22 cellular contexts compared by ENCODE assay signal in the genomic region with DNA sequence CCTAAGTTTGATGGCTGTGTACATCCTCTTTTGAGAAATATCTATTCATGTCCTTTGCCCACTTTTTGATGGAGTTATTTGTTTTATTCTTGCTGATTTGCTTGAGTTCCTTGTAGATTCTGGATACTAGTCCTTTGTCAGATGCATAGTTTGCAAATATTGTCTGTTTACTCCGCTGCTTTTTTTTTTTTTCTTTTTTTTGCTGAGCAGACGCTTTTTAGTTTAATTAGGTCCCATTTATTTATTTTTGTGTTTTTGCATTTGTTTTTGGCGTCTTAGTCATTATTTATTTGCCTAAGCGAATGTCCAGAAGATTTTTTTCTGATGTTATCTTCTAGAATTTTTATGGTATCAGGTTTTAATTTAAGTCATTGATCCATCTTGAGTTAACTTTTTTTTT.
DNase-seq lines count a peak whose midpoint lies in the region; ATAC-seq, FAIRE-seq and TF ChIP-seq lines count a peak whose summit lies in the region.
"Had no signal": no experiment of that assay in that cellular context is flagged by ENCODE, and none has a peak within 500 bp of the region (broad histone marks: within the 10 kb centered on the region; RNA-seq: fewer than 3 reads in every experiment).

No MANE protein-coding gene starts in this region.

- dilution Hi-C loops in IMR-90 (cut with HindIII; ENCODE audit: low sequenced_read_pairs, unreplicated experiment) = no loop called here

- H3K14ac ChIP-seq in IMR-90 (replicated peaks; ENCODE audit: low read depth, low read length) (no peak overlapping the region), H1 (ENCODE audit: insufficient read length) (no peak overlapping the region)

- no peak overlapping the region for H2AK5ac ChIP-seq in IMR-90 (ENCODE audit: low read depth, low read length)
- no peak overlapping the region for H2AK5ac ChIP-seq in H1 (ENCODE audit: low read depth, low read length)

- H3K27ac ChIP-seq in HepG2 (ENCODE audit: extremely low read length, insufficient read depth, low read length) (no peak overlapping the region), right lobe of liver (no peak overlapping the region), IMR-90 (ENCODE audit: insufficient read depth, low read length) (no peak overlapping the region), H1 (ENCODE audit: low read depth, low read length) (no peak overlapping the region)
- H3K27ac ChIP-seq: 22Rv1, BLaER1 had no signal

- H3K79me1 ChIP-seq in IMR-90 (ENCODE audit: low read depth in 1 of 2, low read length in 2 of 2) (peaks cover 3 to 6% of the 10 kb centered on the region in 2 experiments; a peak in 2 of 4 replicates), H1 (ENCODE audit: low read depth, low read length) (no peaks in the 10 kb centered on the region)

- in situ Hi-C loops in HepG2 (cut with HindIII; ENCODE audit: extremely low pct_ligation_motif_present, low pct_unique_long_range_greater_than_20kb) = no loop called here
- in situ Hi-C loops in IMR-90 (cut with MboI; ENCODE audit: low sequenced_read_pairs) = no loop called here

- H3K23ac ChIP-seq in IMR-90 (ENCODE audit: low read depth, low read length) (no peak overlapping the region), H1 (ENCODE audit: insufficient read length) (no peak overlapping the region)

- no peak overlapping the region for H2AK9ac ChIP-seq in IMR-90 (replicated peaks; ENCODE audit: low read depth, low read length, poor library complexity)

- no peak overlapping the region for H2BK20ac ChIP-seq in IMR-90 (ENCODE audit: low read depth, low read length)
- no peak overlapping the region for H2BK20ac ChIP-seq in H1 (ENCODE audit: low read length)

- H4K91ac ChIP-seq in IMR-90 (ENCODE audit: insufficient read depth, low read depth, low read length) (no peak overlapping the region), H1 (replicated peaks; ENCODE audit: insufficient read length, low read length) (no peak overlapping the region)

- H3K79me2 ChIP-seq in HepG2 (ENCODE audit: insufficient read depth, low read length) (no peaks in the 10 kb centered on the region), H1 (ENCODE audit: control insufficient read depth in 1 of 2, insufficient read depth in 2 of 2, low read length in 2 of 2) (peaks cover 0 to 5% of the 10 kb centered on the region in 2 experiments; a peak in 2 of 4 replicates)

- H3K9me3 ChIP-seq in HepG2 (ENCODE audit: low read length) (no peaks in the 10 kb centered on the region), right lobe of liver (no peaks in the 10 kb centered on the region), IMR-90 (ENCODE audit: control insufficient read depth, insufficient read depth, low read length) (no peaks in the 10 kb centered on the region), H1 (ENCODE audit: insufficient read depth in 2 of 2, low read depth in 1 of 2, low read length in 1 of 2) (no peaks in the 10 kb centered on the region)
- H3K9me3 ChIP-seq: BE2C, BLaER1, Caco-2 had no signal

- no peaks in the 10 kb centered on the region for H3K27me3 ChIP-seq in HepG2 (ENCODE audit: control insufficient read depth in 1 of 2, insufficient read depth in 2 of 2, low read length in 2 of 2)
- no peaks in the 10 kb centered on the region for H3K27me3 ChIP-seq in right lobe of liver
- H3K27me3 ChIP-seq in IMR-90 (ENCODE audit: control insufficient read depth, insufficient read depth, low read length) = no peaks in the 10 kb centered on the region
- H3K27me3 ChIP-seq in H1 (replicated peaks in 1 of 4; ENCODE audit: control insufficient read depth in 3 of 4, extremely low read depth in 1 of 4, insufficient read depth in 3 of 4, low read length in 3 of 4) = no peaks in the 10 kb centered on the region
- H3K27me3 ChIP-seq: BE2C, BLaER1 had no signal

- H3K9me1 ChIP-seq in IMR-90 (ENCODE audit: insufficient read depth, low read length) = no peaks in the 10 kb centered on the region

- TF ChIP-seq POLR2A in HepG2 (IDR thresholded peaks at IDR 0.05; ENCODE audit: insufficient read depth in 1 of 2, low read depth in 2 of 2, low read length in 2 of 2) (no peak), right lobe of liver (IDR thresholded peaks at IDR 0.05) (no peak), IMR-90 (IDR thresholded peaks at IDR 0.05; ENCODE audit: low read depth, low read length) (no peak), H1 (IDR thresholded peaks at IDR 0.05; ENCODE audit: control extremely low read depth in 1 of 2, low read depth in 2 of 2, low read length in 2 of 2) (no peak)

- H4K8ac ChIP-seq in IMR-90 (ENCODE audit: low read depth in 2 of 2, low read length in 2 of 2) (no peak overlapping the region), H1 (ENCODE audit: extremely low read depth, insufficient read depth, low read length) (no peak overlapping the region)

- H3K4me1 ChIP-seq in HepG2 (ENCODE audit: insufficient read depth, low read length) = peaks cover 20% of the 10 kb centered on the region
- H3K4me1 ChIP-seq in right lobe of liver = no peaks in the 10 kb centered on the region
- H3K4me1 ChIP-seq in IMR-90 (ENCODE audit: control insufficient read depth, insufficient read depth, low read length) = no peaks in the 10 kb centered on the region
- H3K4me1 ChIP-seq in H1 (replicated peaks in 1 of 4; ENCODE audit: control insufficient read depth in 3 of 4, insufficient read depth in 4 of 4, low read length in 3 of 4) = peaks cover 0 to 5% (median 1%) of the 10 kb centered on the region in 4 experiments; a peak in 2 of 7 replicates
- H3K4me1 ChIP-seq: BE2C, BLaER1, Caco-2 had no signal

- intact Hi-C loops in HepG2 (cut with micrococcal nuclease; ENCODE audit: unreplicated experiment) = no loop called here
- intact Hi-C loops in right lobe of liver (cut with DNase I) = no loop called here
- intact Hi-C loops in IMR-90 (cut with micrococcal nuclease) = no loop called here

- BruUV-seq in HepG2 (replicated peaks; lab: Mats Ljungman, UMichigan) (no TSS peak), IMR-90 (replicated peaks; lab: Mats Ljungman, UMichigan) (no TSS peak)

- POLR2A ChIA-PET in HepG2 (lab: Yijun Ruan, JAX) = no interaction called here
- POLR2A ChIA-PET in IMR-90 (lab: Charles Lee; ENCODE audit: unreplicated experiment) = no interaction called here
- POLR2A ChIA-PET in H1 (lab: Charles Lee; ENCODE audit: partially characterized antibody) = no interaction called here

- TF ChIP-seq RAD21 in HepG2 (CRISPR knock-in tag; IDR thresholded peaks at IDR 0.05) (no peak), IMR-90 (IDR thresholded peaks at IDR 0.05; ENCODE audit: low read length) (no peak), H1 (IDR thresholded peaks at IDR 0.05 in 1 of 2, conservative IDR thresholded peaks at IDR 0.05 in 1 of 2; ENCODE audit: low read depth in 2 of 2, low read length in 2 of 2) (no peak)

- TF ChIP-seq CTCF in HepG2 (CRISPR knock-in tag; IDR thresholded peaks at IDR 0.05) = no peak
- no peak for TF ChIP-seq CTCF in right lobe of liver (IDR thresholded peaks at IDR 0.05)
- TF ChIP-seq CTCF in IMR-90 (conservative IDR thresholded peaks at IDR 0.05; ENCODE audit: low read depth, low read length) = no peak
- no peak for TF ChIP-seq CTCF in H1 (IDR thresholded peaks at IDR 0.05; ENCODE audit: control extremely low read depth in 1 of 3, insufficient read depth in 1 of 3, low read depth in 1 of 3, low read length in 3 of 3)

- H2BK120ac ChIP-seq in IMR-90 (ENCODE audit: low read depth, low read length) (no peak overlapping the region), H1 (replicated peaks; ENCODE audit: low read depth, low read length) (no peak overlapping the region)

- no peak overlapping the region for H3K4me2 ChIP-seq in HepG2 (ENCODE audit: low read depth, low read length)
- H3K4me2 ChIP-seq in IMR-90 (ENCODE audit: low read depth, low read length) = no peak overlapping the region
- no peak overlapping the region for H3K4me2 ChIP-seq in H1 (ENCODE audit: insufficient read depth in 1 of 2, low read depth in 2 of 2, low read length in 2 of 2)
- H3K4me2 ChIP-seq: BLaER1 had no signal

- no peak overlapping the region for H3K4me3 ChIP-seq in HepG2 (replicated peaks in 1 of 3; ENCODE audit: insufficient read depth in 1 of 3, low read depth in 2 of 3, low read length in 3 of 3)
- no peak overlapping the region for H3K4me3 ChIP-seq in right lobe of liver
- H3K4me3 ChIP-seq in IMR-90 (ENCODE audit: insufficient read depth, low read depth, low read length) = no peak overlapping the region
- no peak overlapping the region for H3K4me3 ChIP-seq in H1 (ENCODE audit: extremely low read depth in 1 of 4, insufficient read depth in 2 of 4, low read depth in 3 of 4, low read length in 4 of 4)
- H3K4me3 ChIP-seq: BLaER1 had no signal

- 95% methylated on average over 4 of the region's 4 CpGs for WGBS in HepG2 (ENCODE audit: low lambda C conversion rate)
- 85% methylated on average over 4 of the region's 4 CpGs for WGBS in right lobe of liver (ENCODE audit: insufficient coverage, low coverage, low lambda C conversion rate, missing lambda C conversion rate)
- WGBS in IMR-90 (ENCODE audit: extremely low coverage in 2 of 2, insufficient read length in 1 of 2), 2 experiments = 100% methylated on average over 1 of the region's 4 CpGs; no CpG with 5 or more reads in 1 of the 2 experiments
- 82% methylated on average over 4 of the region's 4 CpGs; no CpG with 5 or more reads in 1 of the 2 experiments for WGBS in H1 (ENCODE audit: extremely low coverage in 1 of 2, insufficient coverage in 1 of 2, insufficient read length in 1 of 2, insufficient replicate concordance in 2 of 2, low coverage in 1 of 2, low lambda C conversion rate in 2 of 2, missing lambda C conversion rate in 1 of 2), 2 experiments

- ATAC-seq in HepG2 (no peak), right lobe of liver (no peak), IMR-90 (ENCODE audit: low read depth) (no peak), HG03175 (IDR thresholded peaks at IDR 0.05; ENCODE audit: unreplicated experiment) (no peak)
- ATAC-seq: CD8-positive, alpha-beta T cell had no signal

- H3K4ac ChIP-seq in IMR-90 (ENCODE audit: low read depth, low read length) = no peak overlapping the region
- H3K4ac ChIP-seq in H1 (replicated peaks; ENCODE audit: insufficient read length, low read depth, low read length) = no peak overlapping the region

- H3K9ac ChIP-seq in HepG2 (ENCODE audit: insufficient read depth, low read depth, low read length) (no peak overlapping the region), IMR-90 (ENCODE audit: low read depth, low read length) (no peak overlapping the region), H1 (replicated peaks in 1 of 4; ENCODE audit: extremely low read depth in 1 of 4, low read depth in 3 of 4, low read length in 3 of 4) (no peak overlapping the region)
- H3K9ac ChIP-seq: BLaER1 had no signal

- no peak overlapping the region for H2BK15ac ChIP-seq in IMR-90 (ENCODE audit: low read depth, low read length)
- no peak overlapping the region for H2BK15ac ChIP-seq in H1 (ENCODE audit: low read length)

- H3K18ac ChIP-seq in IMR-90 (ENCODE audit: low read depth, low read length) = no peak overlapping the region
- H3K18ac ChIP-seq in H1 (ENCODE audit: extremely low read depth, low read length) = no peak overlapping the region

- no peak for DNase-seq in HepG2 (ENCODE audit: low spot score)
- DNase-seq in right lobe of liver = no peak
- no peak for DNase-seq in IMR-90
- DNase-seq in H1 (ENCODE audit: low read depth in 1 of 2, low spot score in 2 of 2) = no peak
- no peak for DNase-seq in NOMO-1 (lab: John Stamatoyannopoulos, UW; ENCODE audit: unreplicated experiment in 2 of 2)
- no peak for DNase-seq in SIG-M5 (lab: John Stamatoyannopoulos, UW)
- DNase-seq: ACHN; BE2C; C1 segment of cervical spinal cord; Caco-2; Calu3; CD4-positive, alpha-beta T cell; CD8-positive, alpha-beta T cell; DMS79 treated with DMSO at 0.1 percent for 48 hours; GF-D8 had no signal

- no peak overlapping the region for H4K5ac ChIP-seq in IMR-90 (ENCODE audit: low read depth, low read length)
- no peak overlapping the region for H4K5ac ChIP-seq in H1 (ENCODE audit: insufficient read length, low read depth, low read length)

- CTCF ChIA-PET in HepG2 (lab: Yijun Ruan, JAX; ENCODE audit: low intra/inter-chr PET ratio, low total read pairs) = no interaction called here
- CTCF ChIA-PET in IMR-90 (lab: Yijun Ruan, JAX) = no interaction called here
- CTCF ChIA-PET in H1 (lab: Charles Lee; ENCODE audit: partially characterized antibody) = no interaction called here

- H2AFZ ChIP-seq in HepG2 (ENCODE audit: low read length) (no peak overlapping the region), IMR-90 (replicated peaks; ENCODE audit: low read length, poor library complexity) (no peak overlapping the region), H1 (ENCODE audit: low read length) (no peak overlapping the region)

- H3K23me2 ChIP-seq in H1 (ENCODE audit: low read depth, low read length) = no peaks in the 10 kb centered on the region

- H3K56ac ChIP-seq in IMR-90 (ENCODE audit: extremely low read depth, insufficient read depth, low read length) = no peak overlapping the region
- no peak overlapping the region for H3K56ac ChIP-seq in H1 (replicated peaks; ENCODE audit: insufficient read length, low read depth, low read length)

- H2BK12ac ChIP-seq in H1 (ENCODE audit: low read depth, low read length) = no peak overlapping the region

- H2BK5ac ChIP-seq in IMR-90 (ENCODE audit: low read depth, low read length, poor library complexity, severe bottlenecking) (no peak overlapping the region), H1 (ENCODE audit: low read depth, low read length) (no peak overlapping the region)

- no peaks in the 10 kb centered on the region for H3K36me3 ChIP-seq in HepG2 (replicated peaks in 1 of 2; ENCODE audit: control insufficient read depth in 1 of 2, insufficient read depth in 2 of 2, low read length in 2 of 2)
- no peaks in the 10 kb centered on the region for H3K36me3 ChIP-seq in right lobe of liver
- H3K36me3 ChIP-seq in IMR-90 (ENCODE audit: control insufficient read depth, insufficient read depth, low read length) = no peaks in the 10 kb centered on the region
- H3K36me3 ChIP-seq in H1 (ENCODE audit: control insufficient read depth in 2 of 4, insufficient read depth in 4 of 4, low read length in 3 of 4) = no peaks in the 10 kb centered on the region
- H3K36me3 ChIP-seq: BE2C, BLaER1 had no signal

- no peaks in the 10 kb centered on the region for H4K20me1 ChIP-seq in HepG2 (ENCODE audit: insufficient read depth, low read length)
- no peaks in the 10 kb centered on the region; the same call in 1 of the 2 replicates for H4K20me1 ChIP-seq in IMR-90 (ENCODE audit: insufficient read depth, low read length)
- no peaks in the 10 kb centered on the region for H4K20me1 ChIP-seq in H1 (replicated peaks in 1 of 2; ENCODE audit: control insufficient read depth in 1 of 2, insufficient read depth in 2 of 2, low read length in 2 of 2)
- H4K20me1 ChIP-seq: BLaER1 had no signal

- TF ChIP-seq EP300 in HepG2 (IDR thresholded peaks at IDR 0.05; ENCODE audit: low read depth in 2 of 2, low read length in 2 of 2) (no peak), HepG2 (CRISPR knock-in tag; IDR thresholded peaks at IDR 0.05; ENCODE audit: borderline replicate concordance) (no peak), H1 (IDR thresholded peaks at IDR 0.05; ENCODE audit: borderline replicate concordance in 1 of 2, low read depth in 2 of 2, low read length in 2 of 2) (no peak)

- FAIRE-seq in HepG2 (lab: Jason Lieb, UNC) (no peak), H1 (lab: Jason Lieb, UNC) (no peak)
- FAIRE-seq: D721Med, G401.6, GM12891, GM19239 had no signal
